In the genomic region with DNA sequence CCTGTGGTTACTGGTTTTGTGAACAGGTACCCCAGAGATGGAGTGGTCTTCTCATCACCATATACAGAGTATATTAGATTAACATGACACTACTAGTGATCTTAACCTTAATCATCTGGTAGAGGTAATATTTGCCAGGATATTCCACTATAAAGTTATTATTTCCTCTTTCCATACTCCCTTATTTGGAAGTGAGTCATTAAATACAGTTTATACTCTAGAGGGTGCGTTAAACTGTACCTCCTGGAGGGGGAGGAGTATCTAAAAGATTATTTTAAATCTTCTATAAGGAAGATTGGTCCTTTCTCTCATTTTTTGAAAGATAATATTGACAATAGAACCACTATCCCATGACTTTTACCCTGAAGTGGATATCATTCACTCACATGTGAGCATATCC, we compare ENCODE assay signal across 26 cellular contexts.
"Had no signal": no experiment of that assay in that cellular context is flagged by ENCODE, and none has a peak within 500 bp of the region (broad histone marks: within the 10 kb centered on the region; RNA-seq: fewer than 3 reads in every experiment).

No MANE protein-coding gene starts in this region.

- DNase-seq: colonic mucosa; cortex of kidney; dermis blood vessel endothelial cell; dorsolateral prefrontal cortex; effector CD4-positive, alpha-beta T cell; effector CD8-positive, alpha-beta T cell; effector memory CD4-positive, alpha-beta T cell; effector memory CD8-positive, alpha-beta T cell; endodermal cell; erythroblast; esophagus squamous epithelium; foreskin fibroblast; foreskin keratinocyte; foreskin melanocyte; gastrocnemius medialis; glutamatergic neuron; head of caudate nucleus; heart left ventricle; heart right ventricle had no signal

- ATAC-seq: effector memory CD8-positive, alpha-beta T cell; esophagus mucosa; foreskin keratinocyte; gastrocnemius medialis; gastroesophageal sphincter; heart left ventricle; heart right ventricle had no signal

- H3K4me3 Mint-ChIP-seq: dendritic cell treated with granulocyte-macrophage colony-stimulating factor and Interleukin-4, amounts not matched to agents 40 ng/mL and 50 ng/mL, for 4 days; effector memory CD8-positive, alpha-beta T cell; endodermal cell had no signal

- H3K4me1 ChIP-seq: colonic mucosa, esophagus muscularis mucosa, esophagus squamous epithelium, foreskin keratinocyte, gastrocnemius medialis, gastroesophageal sphincter had no signal

- H3K27ac ChIP-seq: colonic mucosa, coronary artery, dorsolateral prefrontal cortex, epithelial cell of prostate, esophagus muscularis mucosa, esophagus squamous epithelium, foreskin keratinocyte, gastrocnemius medialis, gastroesophageal sphincter, heart left ventricle, heart right ventricle, hepatocyte had no signal

- H3K27me3 ChIP-seq: colonic mucosa, dorsolateral prefrontal cortex, esophagus muscularis mucosa, esophagus squamous epithelium, foreskin keratinocyte, gastrocnemius medialis, gastroesophageal sphincter, heart left ventricle, heart right ventricle, hepatocyte had no signal

- H3K9me3 ChIP-seq: colonic mucosa, esophagus muscularis mucosa, esophagus squamous epithelium, gastrocnemius medialis, gastroesophageal sphincter had no signal

- H2AFZ ChIP-seq: hepatocyte had no signal

- H3K4me1 Mint-ChIP-seq: endodermal cell had no signal

- H3K4me3 ChIP-seq: colonic mucosa, coronary artery, dorsolateral prefrontal cortex, esophagus muscularis mucosa, esophagus squamous epithelium, gastrocnemius medialis, gastroesophageal sphincter, heart left ventricle, heart right ventricle, hepatocyte had no signal

- H3K36me3 ChIP-seq: colonic mucosa, esophagus muscularis mucosa, esophagus squamous epithelium, gastrocnemius medialis, gastroesophageal sphincter, heart left ventricle, heart right ventricle had no signal

- H3K4me2 ChIP-seq: hepatocyte had no signal

- H3K79me2 ChIP-seq: hepatocyte had no signal

- H3K27me3 Mint-ChIP-seq: dendritic cell treated with granulocyte-macrophage colony-stimulating factor and Interleukin-4, amounts not matched to agents 40 ng/mL and 50 ng/mL, for 4 days; effector memory CD8-positive, alpha-beta T cell had no signal
